8 cellular contexts compared by ENCODE assay signal in the genomic region with DNA sequence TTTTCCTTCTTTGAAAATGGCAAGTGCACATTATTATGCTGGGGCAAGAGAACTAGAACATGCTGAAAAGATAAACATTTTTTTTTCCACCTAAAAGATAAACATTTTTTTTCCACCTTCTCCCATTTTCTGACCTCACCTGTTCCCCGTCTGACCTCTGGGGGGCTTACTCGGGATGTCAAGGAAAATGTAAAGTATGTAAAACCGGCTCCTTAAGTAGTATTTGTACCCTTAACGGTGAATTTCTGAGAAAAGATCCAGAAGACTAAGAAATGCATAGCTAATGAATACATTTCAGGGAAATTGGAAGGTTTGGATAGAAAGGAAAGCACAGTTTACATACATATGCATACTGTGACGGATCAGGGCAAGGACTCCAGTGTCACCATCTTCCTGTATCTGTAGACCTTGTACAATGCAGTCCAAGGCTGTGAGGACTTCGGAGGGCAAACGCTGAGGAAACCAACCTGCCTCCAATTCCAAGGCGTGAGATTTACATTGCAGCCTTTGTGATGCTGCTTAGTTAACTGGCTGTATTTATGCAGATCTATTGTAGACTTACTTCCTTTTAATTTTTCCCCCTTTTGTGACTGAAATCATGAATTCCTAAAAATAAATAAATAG.
DNase-seq lines count a peak whose midpoint lies in the region; ATAC-seq and TF ChIP-seq lines count a peak whose summit lies in the region.

No MANE protein-coding gene starts in this region.

- no peaks in the 10 kb centered on the region for H4K20me1 ChIP-seq in Karpas-422 (ENCODE audit: insufficient read depth, low read depth, low read length)

- H4K91ac ChIP-seq in mesenchymal stem cell (ENCODE audit: low read length) = no peak overlapping the region

- no peak overlapping the region for H3K4ac ChIP-seq in mesenchymal stem cell (ENCODE audit: low read depth in 1 of 2, low read length in 2 of 2)

- H3K27me3 ChIP-seq in mesenchymal stem cell (ENCODE audit: control insufficient read depth in 1 of 2, insufficient read depth in 1 of 2, low read length in 2 of 2) (peaks cover 0 to 53% of the 10 kb centered on the region in 2 experiments), Karpas-422 (ENCODE audit: low read length) (no peaks in the 10 kb centered on the region)

- no peak overlapping the region for H4K8ac ChIP-seq in mesenchymal stem cell (ENCODE audit: low read length)

- H2BK15ac ChIP-seq in mesenchymal stem cell (ENCODE audit: low read depth, poor library complexity, severe bottlenecking) = no peak overlapping the region

- no peak overlapping the region for H2BK5ac ChIP-seq in mesenchymal stem cell (ENCODE audit: low read depth, low read length, poor library complexity, severe bottlenecking)

- no peak overlapping the region for H3K27ac Mint-ChIP-seq in CD14-positive monocyte
- peak overlapping the region; percentile 31 for H3K27ac Mint-ChIP-seq in activated T-helper 1 cell treated with anti-CD3 and anti-CD28 coated beads, Interleukin-12 subunit alpha, Interleukin-12 subunit beta, Interleukin-2, Interleukin-4 antibody, amounts not matched to agents 30 ng/mL and 10 ng/mL and 1 ng/mL, durations not matched to agents 14 hours and 24 hours and 36 hours

- H3K14ac ChIP-seq in mesenchymal stem cell (ENCODE audit: low read length in 2 of 2) = no peak overlapping the region

- intact Hi-C loops in CD14-positive monocyte (cut with micrococcal nuclease) = no loop called here
- intact Hi-C loops in activated T-helper 1 cell treated with anti-CD3 and anti-CD28 coated beads, Interleukin-12 subunit alpha, Interleukin-12 subunit beta, Interleukin-2, Interleukin-4 antibody, amounts not matched to agents 30 ng/mL and 10 ng/mL and 1 ng/mL, durations not matched to agents 14 hours and 24 hours and 36 hours (cut with micrococcal nuclease) = no loop called here

- H2AK5ac ChIP-seq in mesenchymal stem cell (ENCODE audit: low read length, severe bottlenecking) = no peak overlapping the region

- H3K23ac ChIP-seq in mesenchymal stem cell (ENCODE audit: low read length in 2 of 2) = no peak overlapping the region

- H3K9me3 Mint-ChIP-seq in CD14-positive monocyte = peaks cover 0 to 16% (median 4%) of the 10 kb centered on the region in 7 donors
- no peaks in the 10 kb centered on the region for H3K9me3 Mint-ChIP-seq in activated T-helper 1 cell treated with anti-CD3 and anti-CD28 coated beads, Interleukin-12 subunit alpha, Interleukin-12 subunit beta, Interleukin-2, Interleukin-4 antibody, amounts not matched to agents 30 ng/mL and 10 ng/mL and 1 ng/mL, durations not matched to agents 14 hours and 24 hours and 36 hours

- H3K36me3 ChIP-seq in mesenchymal stem cell (ENCODE audit: control insufficient read depth in 1 of 2, insufficient read depth in 2 of 2, low read depth in 1 of 2, low read length in 2 of 2) = no peaks in the 10 kb centered on the region
- H3K36me3 ChIP-seq in Karpas-422 (ENCODE audit: insufficient read depth, low read length) = no peaks in the 10 kb centered on the region

- no peak overlapping the region for H2AFZ ChIP-seq in mesenchymal stem cell (ENCODE audit: low read depth, low read length)
- H2AFZ ChIP-seq in Karpas-422 (ENCODE audit: low read length) = no peak overlapping the region

- no peaks in the 10 kb centered on the region for H3K9me2 ChIP-seq in Karpas-422 (replicated peaks; ENCODE audit: insufficient read depth, low read length)

- H3K4me2 ChIP-seq in mesenchymal stem cell (ENCODE audit: low read length, poor library complexity, severe bottlenecking) (peak overlapping the region; percentile 95), Karpas-422 (ENCODE audit: low read depth, low read length, poor library complexity, severe bottlenecking) (no peak overlapping the region)

- H3K27me3 Mint-ChIP-seq in CD14-positive monocyte (ENCODE audit: low read depth in 3 of 3) = peaks cover 58 to 68% (median 58%) of the 10 kb centered on the region in 3 donors
- peaks cover 51% of the 10 kb centered on the region for H3K27me3 Mint-ChIP-seq in activated T-helper 1 cell treated with anti-CD3 and anti-CD28 coated beads, Interleukin-12 subunit alpha, Interleukin-12 subunit beta, Interleukin-2, Interleukin-4 antibody, amounts not matched to agents 30 ng/mL and 10 ng/mL and 1 ng/mL, durations not matched to agents 14 hours and 24 hours and 36 hours (ENCODE audit: insufficient read depth)

- H3K79me2 ChIP-seq in Karpas-422 (ENCODE audit: low read length) = no peaks in the 10 kb centered on the region

- H2BK12ac ChIP-seq in mesenchymal stem cell (ENCODE audit: low read length in 2 of 2) = no peak overlapping the region

- H3K4me3 ChIP-seq in mesenchymal stem cell (ENCODE audit: insufficient read depth in 1 of 2, low read depth in 1 of 2, low read length in 2 of 2) (peak overlapping the region in 1 of 2 experiments; percentile 68), Karpas-422 (ENCODE audit: low read length) (no peak overlapping the region)

- peak; percentile 16 for ATAC-seq in HG02870 (IDR thresholded peaks at IDR 0.05; ENCODE audit: unreplicated experiment)

- no peak for TF ChIP-seq CTCF in CD14-positive monocyte (IDR thresholded peaks at IDR 0.05)

- H3K4me1 ChIP-seq in mesenchymal stem cell (ENCODE audit: control insufficient read depth, insufficient read depth, low read depth, low read length) = peaks cover 4% of the 10 kb centered on the region
- no peaks in the 10 kb centered on the region for H3K4me1 ChIP-seq in Karpas-422 (ENCODE audit: low read length)

- 6% methylated on average over 6 of the region's 8 CpGs for WGBS in mesenchymal stem cell

- H3K4me1 Mint-ChIP-seq in CD14-positive monocyte = peaks cover 14% of the 10 kb centered on the region
- no peaks in the 10 kb centered on the region for H3K4me1 Mint-ChIP-seq in activated T-helper 1 cell treated with anti-CD3 and anti-CD28 coated beads, Interleukin-12 subunit alpha, Interleukin-12 subunit beta, Interleukin-2, Interleukin-4 antibody, amounts not matched to agents 30 ng/mL and 10 ng/mL and 1 ng/mL, durations not matched to agents 14 hours and 24 hours and 36 hours (ENCODE audit: low read depth)

- H3K79me1 ChIP-seq in mesenchymal stem cell (replicated peaks; ENCODE audit: low read length, poor library complexity, severe bottlenecking) = peaks cover 5% of the 10 kb centered on the region

- no peak overlapping the region for H3K9ac ChIP-seq in mesenchymal stem cell (ENCODE audit: low read length)
- H3K9ac ChIP-seq in Karpas-422 (ENCODE audit: low read length) = no peak overlapping the region

- H3K27ac ChIP-seq in mesenchymal stem cell (ENCODE audit: low read length, poor library complexity, severe bottlenecking) (no peak overlapping the region), Karpas-422 (ENCODE audit: low read length) (no peak overlapping the region)

- H2BK120ac ChIP-seq in mesenchymal stem cell (ENCODE audit: low read depth, low read length) = no peak overlapping the region

- H3K4me3 Mint-ChIP-seq in CD14-positive monocyte = peak overlapping the region; percentile 12 to 73
- peak overlapping the region; percentile 10 for H3K4me3 Mint-ChIP-seq in activated T-helper 1 cell treated with anti-CD3 and anti-CD28 coated beads, Interleukin-12 subunit alpha, Interleukin-12 subunit beta, Interleukin-2, Interleukin-4 antibody, amounts not matched to agents 30 ng/mL and 10 ng/mL and 1 ng/mL, durations not matched to agents 14 hours and 24 hours and 36 hours

- H3K18ac ChIP-seq in mesenchymal stem cell (ENCODE audit: low read depth in 1 of 2, low read length in 2 of 2) = no peak overlapping the region

- no peak for DNase-seq in CD14-positive monocyte (ENCODE audit: low spot score)
- no peak for DNase-seq in activated T-helper 1 cell treated with anti-CD3 and anti-CD28 coated beads, Interleukin-12 subunit alpha, Interleukin-12 subunit beta, Interleukin-2, Interleukin-4 antibody, amounts not matched to agents 30 ng/mL and 10 ng/mL and 1 ng/mL, durations not matched to agents 14 hours and 24 hours and 36 hours (ENCODE audit: low spot score)
- DNase-seq in mesenchymal stem cell = peak; percentile 8
- DNase-seq in GM03348 (ENCODE audit: low spot score) = no peak
- no peak for DNase-seq in activated CD4-positive, alpha-beta T cell treated with anti-CD3 and anti-CD28 coated beads, Interleukin-2, amount 50 U/mL, for 48 hours
- DNase-seq in Karpas-422 = no peak
- no peak for DNase-seq in stimulated activated CD4-positive, alpha-beta T cell treated with anti-CD3 and anti-CD28 coated beads, Interleukin-2, amount 100 ng/mL, for 48 hours

- H3K9me3 ChIP-seq in mesenchymal stem cell (ENCODE audit: control insufficient read depth, low read length) = no peaks in the 10 kb centered on the region
- H3K9me3 ChIP-seq in Karpas-422 (ENCODE audit: low read length) = no peaks in the 10 kb centered on the region

- H3K36me3 Mint-ChIP-seq in CD14-positive monocyte = peaks cover 0 to 5% of the 10 kb centered on the region in 2 donors
- peaks cover 2% of the 10 kb centered on the region for H3K36me3 Mint-ChIP-seq in activated T-helper 1 cell treated with anti-CD3 and anti-CD28 coated beads, Interleukin-12 subunit alpha, Interleukin-12 subunit beta, Interleukin-2, Interleukin-4 antibody, amounts not matched to agents 30 ng/mL and 10 ng/mL and 1 ng/mL, durations not matched to agents 14 hours and 24 hours and 36 hours (ENCODE audit: low read depth)
